ENCODE assay signal across 20 cellular contexts in genomic region chr9:127473501-127473900, GRCh38.
"Had no signal": no experiment of that assay in that cellular context is flagged by ENCODE, and none has a peak within 500 bp of the region (broad histone marks: within the 10 kb centered on the region; RNA-seq: fewer than 3 reads in every experiment).

No MANE protein-coding gene starts in this region.

- H3K79me2 ChIP-seq: parathyroid adenoma had no signal

- H2AFZ ChIP-seq: neural progenitor cell, parathyroid adenoma had no signal

- ATAC-seq: left lobe of liver, natural killer cell had no signal

- H3K4me1 ChIP-seq: lower lobe of right lung, neural progenitor cell, parathyroid adenoma, prostate gland, suprapubic skin, thyroid gland, upper lobe of left lung, vagina had no signal

- H3K9me3 ChIP-seq: lower lobe of right lung, prostate gland, suprapubic skin, thyroid gland, upper lobe of left lung, vagina had no signal

- H3K9ac ChIP-seq: neural progenitor cell, parathyroid adenoma had no signal

- H3K27ac ChIP-seq: lower lobe of right lung, neural progenitor cell, parathyroid adenoma, suprapubic skin, thyroid gland, upper lobe of left lung, vagina had no signal

- H3K4me3 ChIP-seq: lower lobe of right lung, neural progenitor cell, prostate gland, suprapubic skin, thyroid gland, upper lobe of left lung, vagina had no signal

- H3K36me3 ChIP-seq: neural progenitor cell had no signal

- H3K27me3 ChIP-seq: neural progenitor cell, suprapubic skin, thyroid gland, upper lobe of left lung, vagina had no signal

- H3K4me2 ChIP-seq: neural progenitor cell had no signal

- DNase-seq: dermis blood vessel endothelial cell; foreskin melanocyte; head of caudate nucleus; hypothalamus; kidney glomerular epithelial cell; lower lobe of right lung; natural killer cell; occipital lobe; small intestine; stimulated activated CD4-positive, alpha-beta T cell treated with anti-CD3 and anti-CD28 coated beads, Interleukin-12 subunit alpha, Interleukin-12 subunit beta, amount 100 ng/mL, for 4 hours; stimulated activated CD4-positive, alpha-beta T cell treated with anti-CD3 and anti-CD28 coated beads, Interleukin-2, amount 100 ng/mL, for 48 hours; stimulated activated naive CD4-positive, alpha-beta T cell treated with Interleukin-2 at 50 U/mL for 16 hours; thyroid gland; upper lobe of left lung had no signal
